15 cellular contexts compared by ENCODE assay signal in genomic region chr12:75974323-75975273, GRCh38. TPM values are rescaled to one million over a fixed set of nuclear protein-coding genes. Genes with fewer than 3 reads are reported as not detected.
DNase-seq lines count a peak whose midpoint lies in the region; ATAC-seq, FAIRE-seq and TF ChIP-seq lines count a peak whose summit lies in the region.
"Had no signal": no experiment of that assay in that cellular context is flagged by ENCODE, and none has a peak within 500 bp of the region (broad histone marks: within the 10 kb centered on the region; RNA-seq: fewer than 3 reads in every experiment).

No MANE protein-coding gene starts in this region.

- H3K27ac ChIP-seq in psoas muscle (no peak overlapping the region), kidney (ENCODE audit: low read depth in 2 of 2, low read length in 2 of 2) (no peak overlapping the region), caudate nucleus (ENCODE audit: low read depth, low read length) (no peak overlapping the region)
- H3K27ac ChIP-seq: neutrophil, vagina had no signal

- intact Hi-C loops in activated CD4-positive, alpha-beta T cell treated with anti-CD3 and anti-CD28 coated beads for 36 hours (cut with DNase I, micrococcal nuclease): loop anchor here in 1 of 2 experiments (5.0 kb wide), 1 partner anchor 332 kb away; no protein-coding TSS in a partner anchor
- intact Hi-C loops in psoas muscle (cut with DNase I) (loop anchor here in 1 of 2 donors (5.0 kb wide), 1 partner anchor 37 kb away; no protein-coding TSS in a partner anchor), kidney (cut with DNase I) (no loop called here)

- H3K4me3 ChIP-seq in psoas muscle: no peak overlapping the region
- H3K4me3 ChIP-seq in kidney (ENCODE audit: low read length in 2 of 2): no peak overlapping the region
- H3K4me3 ChIP-seq: adrenal gland, vagina had no signal

- peaks cover 19% of the 10 kb centered on the region for H3K9me3 Mint-ChIP-seq in activated CD4-positive, alpha-beta T cell treated with anti-CD3 and anti-CD28 coated beads for 36 hours (ENCODE audit: low read depth)
- H3K9me3 Mint-ChIP-seq in effector memory CD8-positive, alpha-beta T cell: no peaks in the 10 kb centered on the region

- H3K4me1 ChIP-seq in psoas muscle (peaks cover 7% of the 10 kb centered on the region), kidney (ENCODE audit: control insufficient read depth in 1 of 2, insufficient read depth in 1 of 2, low read depth in 1 of 2, low read length in 2 of 2) (peaks cover 13 to 21% of the 10 kb centered on the region in 2 donors)

- H3K9ac ChIP-seq in kidney (ENCODE audit: low read length in 2 of 2): no peak overlapping the region

- POLR2A ChIA-PET in activated CD4-positive, alpha-beta T cell treated with anti-CD3 and anti-CD28 coated beads for 36 hours (lab: Charles Lee): no interaction called here

- WGBS in psoas muscle, 3 donors: 62 to 72% (median 66%) methylated on average over 5 of the region's 5 CpGs

- no peaks in the 10 kb centered on the region for H3K27me3 ChIP-seq in psoas muscle (ENCODE audit: insufficient read depth in 3 of 3, low read length in 2 of 3)
- H3K27me3 ChIP-seq: adrenal gland, neutrophil, vagina had no signal

- H3K27me3 Mint-ChIP-seq in activated CD4-positive, alpha-beta T cell treated with anti-CD3 and anti-CD28 coated beads for 36 hours: no peaks in the 10 kb centered on the region
- no peaks in the 10 kb centered on the region for H3K27me3 Mint-ChIP-seq in effector memory CD8-positive, alpha-beta T cell
- H3K27me3 Mint-ChIP-seq: activated CD8-positive, alpha-beta memory T cell treated with anti-CD3 and anti-CD28 coated beads, Interleukin-2, amount 10 ng/mL, durations not matched to agents 7 days and 5 days had no signal

- no peak overlapping the region for H3K4me3 Mint-ChIP-seq in activated CD4-positive, alpha-beta T cell treated with anti-CD3 and anti-CD28 coated beads for 36 hours
- no peak overlapping the region for H3K4me3 Mint-ChIP-seq in effector memory CD8-positive, alpha-beta T cell
- H3K4me3 Mint-ChIP-seq: activated CD8-positive, alpha-beta memory T cell treated with anti-CD3 and anti-CD28 coated beads, Interleukin-2, amount 10 ng/mL, durations not matched to agents 7 days and 5 days had no signal

- no peak for DNase-seq in activated CD4-positive, alpha-beta T cell treated with anti-CD3 and anti-CD28 coated beads for 36 hours
- DNase-seq in activated CD4-positive, alpha-beta T cell treated with anti-CD3 and anti-CD28 coated beads, Interleukin-2, amount 50 U/mL, for 48 hours: no peak
- DNase-seq in NCI-H2107 (lab: John Stamatoyannopoulos, UW) (peak; percentile 34), astrocyte of the hippocampus (ENCODE audit: low read depth, low spot score) (peak; percentile 60), psoas muscle (no peak), kidney (no peak), caudate nucleus (lab: John Stamatoyannopoulos, UW) (no peak)
- no peak for DNase-seq in effector memory CD8-positive, alpha-beta T cell
- DNase-seq: activated CD8-positive, alpha-beta memory T cell treated with anti-CD3 and anti-CD28 coated beads, Interleukin-2, amount 10 ng/mL, durations not matched to agents 7 days and 5 days; foreskin fibroblast; kidney glomerular epithelial cell; MM.1S had no signal

- no peaks in the 10 kb centered on the region for H3K36me3 ChIP-seq in psoas muscle (ENCODE audit: insufficient read depth in 1 of 2, low read depth in 1 of 2)
- H3K36me3 ChIP-seq in kidney (ENCODE audit: control insufficient read depth in 1 of 2, insufficient read depth in 2 of 2, low read length in 2 of 2): no peaks in the 10 kb centered on the region
- H3K36me3 ChIP-seq: adrenal gland, neutrophil, vagina had no signal

- ATAC-seq in activated CD4-positive, alpha-beta T cell treated with anti-CD3 and anti-CD28 coated beads for 36 hours: no peak
- ATAC-seq in psoas muscle: peak in 3 of 4 donors; percentile 22 to 70 (median 49)
- ATAC-seq in effector memory CD8-positive, alpha-beta T cell (replicated peaks): no peak
- ATAC-seq: activated CD8-positive, alpha-beta memory T cell treated with anti-CD3 and anti-CD28 coated beads, Interleukin-2, amount 10 ng/mL, durations not matched to agents 7 days and 5 days had no signal

- peaks cover 68% of the 10 kb centered on the region for H3K4me1 Mint-ChIP-seq in activated CD4-positive, alpha-beta T cell treated with anti-CD3 and anti-CD28 coated beads for 36 hours
- H3K4me1 Mint-ChIP-seq in effector memory CD8-positive, alpha-beta T cell (ENCODE audit: low read depth in 2 of 2): peaks cover 17 to 27% of the 10 kb centered on the region in 2 donors

- CTCF ChIA-PET in activated CD4-positive, alpha-beta T cell treated with anti-CD3 and anti-CD28 coated beads for 36 hours (lab: Charles Lee): interaction anchor here (1.2 kb wide), 1 partner anchor 29 kb away, joined by 3 read pairs; no protein-coding TSS in a partner anchor

- peaks cover 8% of the 10 kb centered on the region for H3K36me3 Mint-ChIP-seq in activated CD4-positive, alpha-beta T cell treated with anti-CD3 and anti-CD28 coated beads for 36 hours (ENCODE audit: low read depth)
- peaks cover 3% of the 10 kb centered on the region for H3K36me3 Mint-ChIP-seq in effector memory CD8-positive, alpha-beta T cell (ENCODE audit: insufficient read depth)

- H3K9me3 ChIP-seq in psoas muscle (no peaks in the 10 kb centered on the region), kidney (ENCODE audit: control insufficient read depth in 1 of 2, low read length in 2 of 2) (no peaks in the 10 kb centered on the region)
- H3K9me3 ChIP-seq: adrenal gland, neutrophil, vagina had no signal

- H3K27ac Mint-ChIP-seq in activated CD4-positive, alpha-beta T cell treated with anti-CD3 and anti-CD28 coated beads for 36 hours: peak overlapping the region; percentile 39
- H3K27ac Mint-ChIP-seq in effector memory CD8-positive, alpha-beta T cell: no peak overlapping the region
- H3K27ac Mint-ChIP-seq: activated CD8-positive, alpha-beta memory T cell treated with anti-CD3 and anti-CD28 coated beads, Interleukin-2, amount 10 ng/mL, durations not matched to agents 7 days and 5 days had no signal

- TF ChIP-seq CTCF in psoas muscle (IDR thresholded peaks at IDR 0.05) (no peak), kidney (IDR thresholded peaks at IDR 0.05; ENCODE audit: borderline replicate concordance, extremely low read depth, insufficient read depth) (no peak)

- FAIRE-seq in kidney (lab: Jason Lieb, UNC): no peak

RNA-seq across cellular contexts. Expression of gene PHLDA1, which starts 57.0 kb away (rescaled TPM):
- total RNA-seq in activated CD4-positive, alpha-beta T cell treated with anti-CD3 and anti-CD28 coated beads for 36 hours: 10 to 100 TPM; 12.3 to 14.3 TPM
- 1 to 10 TPM; 2.2 to 3.7 (median 3.1) TPM for total RNA-seq in psoas muscle
- polyA plus RNA-seq in psoas muscle: 10 to 100 TPM in 1 of 3 donors, 1 to 10 TPM in 1, under 1 TPM in 1; 0.73 to 35.6 (median 3.5) TPM
- total RNA-seq in kidney: 15.3 TPM
- 9.5 TPM for polyA plus RNA-seq in kidney (ENCODE audit: insufficient read depth, low read depth, low replicate concordance)

Comparison
In these comparisons a context has a peak if more than half of its experiments do, and no peak if none do; other contexts are left out.
1. ATAC-seq: peak in psoas muscle (3 of 4); none in activated CD4-positive, alpha-beta T cell treated with anti-CD3 and anti-CD28 coated beads for 36 hours (single experiment) and effector memory CD8-positive, alpha-beta T cell (single experiment).
2. DNase-seq: peak in NCI-H2107 (single experiment) and astrocyte of the hippocampus (single experiment); none in activated CD4-positive, alpha-beta T cell treated with anti-CD3 and anti-CD28 coated beads for 36 hours (single experiment), activated CD4-positive, alpha-beta T cell treated with anti-CD3 and anti-CD28 coated beads, Interleukin-2, amount 50 U/mL, for 48 hours (0 of 2), psoas muscle (0 of 2), kidney (single experiment), effector memory CD8-positive, alpha-beta T cell (0 of 3) and caudate nucleus (0 of 61).